In the genomic region with DNA sequence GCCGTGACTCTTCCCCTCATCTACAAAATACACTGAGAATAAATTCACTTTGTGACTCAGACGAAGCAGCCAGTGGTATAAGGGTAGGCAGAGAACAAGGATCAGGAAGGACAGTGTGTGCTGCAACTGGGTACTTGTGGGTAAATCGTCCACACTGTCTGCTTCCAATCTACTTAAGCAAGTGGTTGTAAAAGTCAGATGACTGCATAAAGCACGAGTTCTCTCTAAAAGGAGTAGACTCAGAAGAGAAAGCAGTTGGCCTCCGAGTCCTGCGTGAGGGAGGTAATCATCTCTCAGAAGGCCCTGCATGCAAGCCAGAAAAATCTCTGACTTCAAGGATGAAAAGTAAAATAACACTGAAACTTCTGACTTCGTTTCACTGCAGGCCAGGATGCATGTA, we compare ENCODE assay signal across 14 cellular contexts. TPM values are rescaled to one million over a fixed set of nuclear protein-coding genes. Genes with fewer than 3 reads are reported as not detected.
DNase-seq lines count a peak whose midpoint lies in the region; ATAC-seq, FAIRE-seq and TF ChIP-seq lines count a peak whose summit lies in the region.
"Had no signal": no experiment of that assay in that cellular context is flagged by ENCODE, and none has a peak within 500 bp of the region (broad histone marks: within the 10 kb centered on the region; RNA-seq: fewer than 3 reads in every experiment).

No MANE protein-coding gene starts in this region.

- H3K4me3 Mint-ChIP-seq in brain: peak overlapping the region in 1 of 5 experiments; percentile 48

- DNase-seq in Ammon's horn (ENCODE audit: low spot score): peak; percentile 17
- DNase-seq in islet precursor cell: peak; percentile 62
- DNase-seq in sigmoid colon: peak; percentile 93
- DNase-seq in HTR-8/SVneo (ENCODE audit: insufficient read length, low spot score): no peak
- DNase-seq in colonic mucosa: no peak
- DNase-seq in NCI-H1436 treated with DMSO at 0.1 percent for 48 hours (lab: John Stamatoyannopoulos, UW): no peak
- DNase-seq: activated T-cell treated with anti-CD3 and anti-CD28 coated beads, Interleukin-2, amount 50 U/mL, for 1 hour; COR-L47; NCI-H2029; PC-9 had no signal

- peak overlapping the region; percentile 39 to 95 (median 76) for H3K27ac Mint-ChIP-seq in brain

- no peak for ATAC-seq in GM18519 (IDR thresholded peaks at IDR 0.05; ENCODE audit: low FRiP score, unreplicated experiment)

- H3K9me3 Mint-ChIP-seq in brain: no peaks in the 10 kb centered on the region

- no peaks in the 10 kb centered on the region for H3K9me3 ChIP-seq in sigmoid colon
- H3K9me3 ChIP-seq in colonic mucosa: no peaks in the 10 kb centered on the region

- H3K4me1 ChIP-seq in sigmoid colon: peaks cover 0 to 70% (median 43%) of the 10 kb centered on the region in 4 donors
- H3K4me1 ChIP-seq in colonic mucosa: no peaks in the 10 kb centered on the region

- no peak for FAIRE-seq in HTR-8/SVneo (lab: Jason Lieb, UNC)
- FAIRE-seq: colon, urothelium cell line had no signal

- H3K36me3 ChIP-seq in sigmoid colon (peaks cover 0 to 39% (median 6%) of the 10 kb centered on the region in 4 donors), colonic mucosa (no peaks in the 10 kb centered on the region)

- peak overlapping the region in 1 of 2 donors; percentile 23 for H3K9ac ChIP-seq in colonic mucosa (ENCODE audit: low read depth in 2 of 2, low read length in 2 of 2)

- H3K36me3 Mint-ChIP-seq in brain: peaks cover 37% of the 10 kb centered on the region

- intact Hi-C loops in sigmoid colon (cut with DNase I): loop anchor here (1.0 kb wide), 1 partner anchor 11 kb away; no protein-coding TSS in a partner anchor
- intact Hi-C loops in colonic mucosa (cut with DNase I): no loop called here

- H3K27me3 Mint-ChIP-seq in brain: no peaks in the 10 kb centered on the region

- H3K27ac ChIP-seq in sigmoid colon (peak overlapping the region; percentile 78 to 94 (median 88)), colonic mucosa (no peak overlapping the region)
- H3K27ac ChIP-seq: PC-9 had no signal

- peak; percentile 91 to 100 (median 96) for TF ChIP-seq EP300 in sigmoid colon (IDR thresholded peaks at IDR 0.05)

- WGBS in sigmoid colon, 2 donors: 15 to 59% methylated on average over 7 of the region's 7 CpGs

- peak; percentile 56 to 82 for TF ChIP-seq POLR2A in sigmoid colon (IDR thresholded peaks at IDR 0.05)

- peaks cover 23% of the 10 kb centered on the region for H3K4me1 Mint-ChIP-seq in brain

- TF ChIP-seq CTCF in brain (conservative IDR thresholded peaks at IDR 0.05) (no peak), sigmoid colon (IDR thresholded peaks at IDR 0.05) (no peak), colonic mucosa (IDR thresholded peaks at IDR 0.05) (no peak)

- H3K4me3 ChIP-seq in sigmoid colon (peak overlapping the region in 2 of 4 donors; percentile 2 to 5), colonic mucosa (no peak overlapping the region)
- H3K4me3 ChIP-seq: PC-9 had no signal

- H3K27me3 ChIP-seq in sigmoid colon (no peaks in the 10 kb centered on the region), colonic mucosa (no peaks in the 10 kb centered on the region)

RNA-seq across cellular contexts. Expression of a gene that starts 43.1 kb away (rescaled TPM):
- polyA plus RNA-seq in brain (ENCODE audit: insufficient read depth, low read depth, low replicate concordance): 26.5 TPM
- 10 to 100 TPM; 52.6 to 68.0 (median 59.8) TPM for total RNA-seq in sigmoid colon
- polyA plus RNA-seq in sigmoid colon: 10 to 100 TPM in 2 of 3 donors, 1 to 10 TPM in 1; 6.0 to 24.3 (median 10.2) TPM
- 10 to 100 TPM; 43.8 to 51.8 TPM for total RNA-seq in colonic mucosa

Comparison
In these comparisons a context has a peak if more than half of its experiments do, and no peak if none do; other contexts are left out.
1. DNase-seq: peak in Ammon's horn (single experiment), islet precursor cell (single experiment) and sigmoid colon (single experiment); none in HTR-8/SVneo (single experiment), colonic mucosa (single experiment) and NCI-H1436 treated with DMSO at 0.1 percent for 48 hours (single experiment).